Comparison of ENCODE assay signal across 9 cellular contexts in genomic region chr20:38447931-38448675, GRCh38. TPM values are rescaled to one million over a fixed set of nuclear protein-coding genes. Genes with fewer than 3 reads are reported as not detected.
DNase-seq lines count a peak whose midpoint lies in the region; ATAC-seq and TF ChIP-seq lines count a peak whose summit lies in the region.
"Had no signal": no experiment of that assay in that cellular context is flagged by ENCODE, and none has a peak within 500 bp of the region (broad histone marks: within the 10 kb centered on the region; RNA-seq: fewer than 3 reads in every experiment).

No MANE protein-coding gene starts in this region.

- intact Hi-C loops in activated T-helper 1 cell treated with anti-CD3 and anti-CD28 coated beads, Interleukin-12 subunit alpha, Interleukin-12 subunit beta, Interleukin-2, Interleukin-4 antibody, amounts not matched to agents 30 ng/mL and 10 ng/mL and 1 ng/mL, durations not matched to agents 14 hours and 24 hours and 36 hours (cut with micrococcal nuclease) = no loop called here
- intact Hi-C loops in natural killer cell (cut with micrococcal nuclease) (no loop called here), sciatic nerve (cut with DNase I) (no loop called here)

- peak; percentile 33 for TF ChIP-seq CTCF in GM12864 (IDR thresholded peaks at IDR 0.05; ENCODE audit: low read depth, low read length, missing control alignments)
- TF ChIP-seq CTCF in natural killer cell (IDR thresholded peaks at IDR 0.05) = no peak

- no peaks in the 10 kb centered on the region for H3K9me3 Mint-ChIP-seq in activated T-helper 1 cell treated with anti-CD3 and anti-CD28 coated beads, Interleukin-12 subunit alpha, Interleukin-12 subunit beta, Interleukin-2, Interleukin-4 antibody, amounts not matched to agents 30 ng/mL and 10 ng/mL and 1 ng/mL, durations not matched to agents 14 hours and 24 hours and 36 hours
- H3K9me3 Mint-ChIP-seq in natural killer cell = no peaks in the 10 kb centered on the region

- ATAC-seq in natural killer cell (no peak), sciatic nerve (no peak)
- ATAC-seq: foreskin keratinocyte had no signal

- peaks cover 13% of the 10 kb centered on the region for H3K36me3 Mint-ChIP-seq in activated T-helper 1 cell treated with anti-CD3 and anti-CD28 coated beads, Interleukin-12 subunit alpha, Interleukin-12 subunit beta, Interleukin-2, Interleukin-4 antibody, amounts not matched to agents 30 ng/mL and 10 ng/mL and 1 ng/mL, durations not matched to agents 14 hours and 24 hours and 36 hours (ENCODE audit: low read depth)
- H3K36me3 Mint-ChIP-seq in natural killer cell = no peaks in the 10 kb centered on the region

- peak overlapping the region; percentile 74 for H3K27ac Mint-ChIP-seq in activated T-helper 1 cell treated with anti-CD3 and anti-CD28 coated beads, Interleukin-12 subunit alpha, Interleukin-12 subunit beta, Interleukin-2, Interleukin-4 antibody, amounts not matched to agents 30 ng/mL and 10 ng/mL and 1 ng/mL, durations not matched to agents 14 hours and 24 hours and 36 hours
- peak overlapping the region; percentile 81 to 88 for H3K27ac Mint-ChIP-seq in natural killer cell

- no peaks in the 10 kb centered on the region for H3K27me3 Mint-ChIP-seq in activated T-helper 1 cell treated with anti-CD3 and anti-CD28 coated beads, Interleukin-12 subunit alpha, Interleukin-12 subunit beta, Interleukin-2, Interleukin-4 antibody, amounts not matched to agents 30 ng/mL and 10 ng/mL and 1 ng/mL, durations not matched to agents 14 hours and 24 hours and 36 hours (ENCODE audit: insufficient read depth)
- no peaks in the 10 kb centered on the region for H3K27me3 Mint-ChIP-seq in natural killer cell (ENCODE audit: low read depth in 2 of 2)

- peak overlapping the region; percentile 82 for H3K4me3 ChIP-seq in GM12864 (ENCODE audit: low read depth, low read length)

- peak overlapping the region; percentile 84 for H3K4me3 Mint-ChIP-seq in activated T-helper 1 cell treated with anti-CD3 and anti-CD28 coated beads, Interleukin-12 subunit alpha, Interleukin-12 subunit beta, Interleukin-2, Interleukin-4 antibody, amounts not matched to agents 30 ng/mL and 10 ng/mL and 1 ng/mL, durations not matched to agents 14 hours and 24 hours and 36 hours
- H3K4me3 Mint-ChIP-seq in natural killer cell = peak overlapping the region; percentile 92

- H3K4me1 Mint-ChIP-seq in activated T-helper 1 cell treated with anti-CD3 and anti-CD28 coated beads, Interleukin-12 subunit alpha, Interleukin-12 subunit beta, Interleukin-2, Interleukin-4 antibody, amounts not matched to agents 30 ng/mL and 10 ng/mL and 1 ng/mL, durations not matched to agents 14 hours and 24 hours and 36 hours (ENCODE audit: low read depth) = peaks cover 38% of the 10 kb centered on the region
- peaks cover 22 to 26% of the 10 kb centered on the region in 2 donors for H3K4me1 Mint-ChIP-seq in natural killer cell

- DNase-seq in GM12864 (ENCODE audit: low read depth) (peak; percentile 27), HuH-7 (ENCODE audit: low spot score) (peak; percentile 42), natural killer cell (no peak), NCI-H2171 (lab: John Stamatoyannopoulos, UW) (no peak), AG08396 (ENCODE audit: low spot score) (no peak), sciatic nerve (ENCODE audit: low spot score) (no peak), GOT3 (lab: John Stamatoyannopoulos, UW) (no peak)
- DNase-seq in activated T-helper 1 cell treated with anti-CD3 and anti-CD28 coated beads, Interleukin-12 subunit alpha, Interleukin-12 subunit beta, Interleukin-2, Interleukin-4 antibody, amounts not matched to agents 30 ng/mL and 10 ng/mL and 1 ng/mL, durations not matched to agents 14 hours and 24 hours and 36 hours (ENCODE audit: low spot score) = no peak
- DNase-seq: foreskin keratinocyte had no signal

RNA-seq across cellular contexts. Expression of gene SNHG17, which starts 13.0 kb away (rescaled TPM):
- 89.8 and 104 TPM in 2 replicates for total RNA-seq in activated T-helper 1 cell treated with anti-CD3 and anti-CD28 coated beads, Interleukin-12 subunit alpha, Interleukin-12 subunit beta, Interleukin-2, Interleukin-4 antibody, amounts not matched to agents 30 ng/mL and 10 ng/mL and 1 ng/mL, durations not matched to agents 14 hours and 24 hours and 36 hours
- total RNA-seq in natural killer cell (10 to 100 TPM; 53.5 to 64.0 (median 53.8) TPM), sciatic nerve (30.8 TPM)

RNA-seq across cellular contexts. Expression of gene RALGAPB, which starts 24.5 kb away (rescaled TPM):
- 31.0 and 32.4 TPM in 2 replicates for total RNA-seq in activated T-helper 1 cell treated with anti-CD3 and anti-CD28 coated beads, Interleukin-12 subunit alpha, Interleukin-12 subunit beta, Interleukin-2, Interleukin-4 antibody, amounts not matched to agents 30 ng/mL and 10 ng/mL and 1 ng/mL, durations not matched to agents 14 hours and 24 hours and 36 hours
- total RNA-seq in natural killer cell = 10 to 100 TPM; 45.1 to 73.1 (median 57.4) TPM
- 40.9 TPM for total RNA-seq in sciatic nerve

Comparison
In these comparisons a context has a peak if more than half of its experiments do, and no peak if none do; other contexts are left out.
1. DNase-seq: peak in GM12864 (single experiment) and HuH-7 (single experiment); none in activated T-helper 1 cell treated with anti-CD3 and anti-CD28 coated beads, Interleukin-12 subunit alpha, Interleukin-12 subunit beta, Interleukin-2, Interleukin-4 antibody, amounts not matched to agents 30 ng/mL and 10 ng/mL and 1 ng/mL, durations not matched to agents 14 hours and 24 hours and 36 hours (single experiment), natural killer cell (single experiment), NCI-H2171 (single experiment), AG08396 (single experiment), sciatic nerve (single experiment) and GOT3 (single experiment).